Comparison of ENCODE assay signal across 7 cellular contexts in the genomic region with DNA sequence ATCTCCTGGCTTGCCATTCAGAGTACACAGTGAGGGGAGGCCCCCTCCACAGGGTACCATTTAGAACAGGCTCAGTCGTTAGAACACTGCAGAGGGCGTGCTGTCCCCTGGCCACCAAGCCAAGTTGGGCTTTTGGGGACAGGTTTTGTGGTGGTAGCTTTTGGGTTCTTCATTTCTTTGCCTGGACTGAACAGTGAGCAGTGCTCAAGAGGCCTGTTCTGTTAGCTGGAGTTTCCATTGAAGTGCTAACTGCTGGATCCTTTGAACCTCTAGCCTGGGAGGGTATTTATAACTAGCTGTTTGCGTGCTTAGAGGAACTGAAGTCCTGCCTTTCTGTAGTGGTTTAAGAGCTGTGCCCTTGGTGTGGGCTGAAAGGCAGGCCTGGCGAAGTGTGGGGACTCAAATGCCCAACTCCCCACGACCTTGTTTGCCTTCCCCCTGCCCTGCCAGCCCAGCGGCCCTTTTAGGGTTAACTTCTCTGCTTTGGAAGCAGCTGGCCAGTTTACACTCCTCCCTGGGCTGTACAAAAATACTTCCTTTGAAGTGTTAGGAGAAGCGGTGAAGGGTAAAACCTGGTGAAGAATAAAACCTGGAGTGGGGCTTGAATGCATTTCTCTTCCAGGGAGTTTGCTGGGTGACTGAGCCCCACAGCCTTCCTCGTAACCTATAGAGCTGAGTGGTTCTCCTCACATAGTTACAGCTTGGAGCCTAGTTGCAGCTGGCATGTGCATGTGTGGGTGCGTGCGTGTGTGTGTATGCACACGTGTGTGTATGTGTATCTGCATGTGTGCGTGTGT. TPM values are rescaled to one million over a fixed set of nuclear protein-coding genes. Genes with fewer than 3 reads are reported as not detected.
DNase-seq lines count a peak whose midpoint lies in the region; ATAC-seq and TF ChIP-seq lines count a peak whose summit lies in the region.

No MANE protein-coding gene starts in this region.

- no peak overlapping the region for H3K4me3 ChIP-seq in NB4 (ENCODE audit: low read depth, low read length)
- H3K4me3 ChIP-seq in thyroid gland (replicated peaks in 1 of 3) = no peak overlapping the region

- no peaks in the 10 kb centered on the region for H3K9me3 ChIP-seq in thyroid gland
- H3K9me3 ChIP-seq in CD4-positive, alpha-beta T cell (ENCODE audit: control insufficient read depth, low read length) = no peaks in the 10 kb centered on the region

- H3K27ac ChIP-seq in layer of hippocampus (ENCODE audit: low read depth, low read length) = peak overlapping the region; percentile 71
- H3K27ac ChIP-seq in thyroid gland = peak overlapping the region; percentile 85 to 94 (median 89)
- H3K27ac ChIP-seq in CD4-positive, alpha-beta T cell (ENCODE audit: low read depth, low read length) = no peak overlapping the region

- H3K4me1 ChIP-seq in thyroid gland = peaks cover 44 to 64% of the 10 kb centered on the region in 2 donors

- H3K36me3 ChIP-seq in thyroid gland = no peaks in the 10 kb centered on the region

- TF ChIP-seq POLR2A in NB4 (IDR thresholded peaks at IDR 0.05; ENCODE audit: extremely low read depth, insufficient read length) = no peak
- no peak for TF ChIP-seq POLR2A in thyroid gland (IDR thresholded peaks at IDR 0.05)

- no peak for ATAC-seq in CD4-positive, alpha-beta T cell (ENCODE audit: poor library complexity)

- no peaks in the 10 kb centered on the region for H3K4me1 Mint-ChIP-seq in CD4-positive, alpha-beta T cell (ENCODE audit: low read depth)

- intact Hi-C loops in thyroid gland (cut with DNase I) = loop anchor here (10.0 kb wide), 1 partner anchor 117 kb away; no protein-coding TSS in a partner anchor
- intact Hi-C loops in CD4-positive, alpha-beta T cell (cut with DNase I, micrococcal nuclease) = no loop called here

- no peaks in the 10 kb centered on the region for H3K27me3 ChIP-seq in layer of hippocampus (ENCODE audit: control insufficient read depth, insufficient read depth, low read length)
- H3K27me3 ChIP-seq in thyroid gland = no peaks in the 10 kb centered on the region
- H3K27me3 ChIP-seq in CD4-positive, alpha-beta T cell (ENCODE audit: control insufficient read depth, insufficient read depth, low read length) = no peaks in the 10 kb centered on the region

- peaks cover 4% of the 10 kb centered on the region for H3K27me3 Mint-ChIP-seq in CD4-positive, alpha-beta T cell

- peak; percentile 9 for DNase-seq in NB4 (ENCODE audit: low read depth)
- DNase-seq in amniotic epithelial cell (ENCODE audit: low read depth) = peak; percentile 61
- peak; percentile 72 to 76 for DNase-seq in thyroid gland
- DNase-seq in CD4-positive, alpha-beta T cell = no peak
- DNase-seq in NOMO-1 treated with DMSO at 0.1 percent for 48 hours (lab: John Stamatoyannopoulos, UW; ENCODE audit: unreplicated experiment) = no peak
- DNase-seq in 8988T = no peak

- no peaks in the 10 kb centered on the region for H3K36me3 Mint-ChIP-seq in CD4-positive, alpha-beta T cell (ENCODE audit: low read depth)

- POLR2A ChIA-PET in CD4-positive, alpha-beta T cell (lab: Charles Lee) = no interaction called here

- H3K27ac Mint-ChIP-seq in CD4-positive, alpha-beta T cell = no peak overlapping the region

- H3K4me3 Mint-ChIP-seq in CD4-positive, alpha-beta T cell = no peak overlapping the region

- H3K9me3 Mint-ChIP-seq in CD4-positive, alpha-beta T cell = no peaks in the 10 kb centered on the region

- WGBS in thyroid gland, 2 donors = 22 to 23% methylated on average over 10 to 12 of the region's 12 CpGs

- TF ChIP-seq CTCF in NB4 (IDR thresholded peaks at IDR 0.05; ENCODE audit: low read depth, low read length) (no peak), thyroid gland (IDR thresholded peaks at IDR 0.05) (peak in 1 of 6 experiments; percentile 29)
- no peak for TF ChIP-seq CTCF in CD4-positive, alpha-beta T cell (IDR thresholded peaks at IDR 0.05)

- CTCF ChIA-PET in CD4-positive, alpha-beta T cell (lab: Charles Lee) = no interaction called here

RNA-seq across cellular contexts. Expression of a gene that starts 34.6 kb away (rescaled TPM):
- total RNA-seq in thyroid gland = 10 to 100 TPM; 10.4 to 18.0 (median 14.2) TPM
- total RNA-seq in CD4-positive, alpha-beta T cell = under 1 TPM; 0.38 to 0.61 TPM

Comparison
In these comparisons a context has a peak if more than half of its experiments do, and no peak if none do; other contexts are left out.
1. DNase-seq: peak in NB4 (single experiment), amniotic epithelial cell (single experiment) and thyroid gland (2 of 2); none in CD4-positive, alpha-beta T cell (0 of 10), NOMO-1 treated with DMSO at 0.1 percent for 48 hours (single experiment) and 8988T (single experiment).
2. RNA of a gene that starts 34.6 kb away (total RNA-seq): 10.4 to 18.0 TPM in thyroid gland; 0.38 to 0.61 TPM in CD4-positive, alpha-beta T cell; every median in the first group is over 4 times any median in the second.